In genomic region chr1:89354210-89354609, GRCh38 we compare ENCODE assay signal across 21 cellular contexts. TPM values are rescaled to one million over a fixed set of nuclear protein-coding genes. Genes with fewer than 3 reads are reported as not detected.
"Had no signal": no experiment of that assay in that cellular context is flagged by ENCODE, and none has a peak within 500 bp of the region (broad histone marks: within the 10 kb centered on the region; RNA-seq: fewer than 3 reads in every experiment).

No MANE protein-coding gene starts in this region.

- H3K27ac ChIP-seq: ovary, prostate gland, thoracic aorta had no signal

- H3K4me3 ChIP-seq: heart right ventricle, ovary, prostate gland, thoracic aorta had no signal

- H3K4me1 ChIP-seq: prostate gland had no signal

- H3K9me3 ChIP-seq: heart right ventricle, ovary, prostate gland, thoracic aorta had no signal

- ATAC-seq: activated naive CD4-positive, alpha-beta T cell treated with anti-CD3 and anti-CD28 coated beads, Interleukin-2, amount 50 U/mL, for 72 hours; heart right ventricle; left cardiac atrium; natural killer cell treated with Interleukin-12 subunit alpha and Interleukin-12 subunit beta and Interleukin-15 and Interleukin-18, amount 100 ng/mL, for 72 hours had no signal

- H3K27me3 ChIP-seq: heart right ventricle, ovary had no signal

- H3K36me3 ChIP-seq: heart right ventricle, ovary, prostate gland, thoracic aorta had no signal

- DNase-seq: activated CD4-positive, alpha-beta memory T cell treated with anti-CD3 and anti-CD28 coated beads, Interleukin-2, amount 10 ng/mL, durations not matched to agents 7 days and 5 days; activated CD4-positive, alpha-beta T cell treated with anti-CD3 and anti-CD28 coated beads for 48 hours; activated CD4-positive, CD25-positive, alpha-beta regulatory T cell; aorta; caudate nucleus; dermis blood vessel endothelial cell; effector CD8-positive, alpha-beta T cell; erythroblast; foreskin fibroblast; heart right ventricle; islet precursor cell; left cardiac atrium; ovary; stimulated activated CD4-positive, alpha-beta T cell treated with anti-CD3 and anti-CD28 coated beads, Interleukin-4, amount 100 ng/mL, for 1 hour; stimulated activated naive CD4-positive, alpha-beta T cell; T1000 had no signal

RNA-seq across cellular contexts. Expression of gene GBP6, which starts 9.6 kb away (rescaled TPM):
- total RNA-seq: aorta, prostate gland, ureter had no signal
